Comparison of ENCODE assay signal across 9 cellular contexts in genomic region chr4:149746281-149746680, GRCh38.
"Had no signal": no experiment of that assay in that cellular context is flagged by ENCODE, and none has a peak within 500 bp of the region (broad histone marks: within the 10 kb centered on the region; RNA-seq: fewer than 3 reads in every experiment).

No MANE protein-coding gene starts in this region.

- ATAC-seq: GM23338, HCT116 had no signal

- DNase-seq: GM23248, GOT3, H7, H9, HCEC 1CT, HFFc6 had no signal

- H3K9me3 Mint-ChIP-seq: GM23338, H9, HFFc6 had no signal

- H3K27ac Mint-ChIP-seq: GM23338, H9, HFFc6 had no signal

- H3K4me3 Mint-ChIP-seq: GM23338, H9, HFFc6 had no signal

- H3K9me3 ChIP-seq: HAP-1 had no signal

- H3K27ac ChIP-seq: GM23248 had no signal

- H3K36me3 ChIP-seq: HAP-1 had no signal

- H3K4me3 ChIP-seq: GM23248, GM23338, HAP-1 had no signal

- H3K4me1 Mint-ChIP-seq: H9 had no signal

- H3K9ac ChIP-seq: GM23248 had no signal
